In genomic region chr4:4519296-4519898, GRCh38 we compare ENCODE assay signal across 10 cellular contexts. TPM values are rescaled to one million over a fixed set of nuclear protein-coding genes. Genes with fewer than 3 reads are reported as not detected.
A peak's percentile ranks its signal among the peaks of the same experiment; 100 is the strongest.
DNase-seq lines count a peak whose midpoint lies in the region; ATAC-seq, FAIRE-seq and TF ChIP-seq lines count a peak whose summit lies in the region.
"Had no signal": no experiment of that assay in that cellular context is flagged by ENCODE, and none has a peak within 500 bp of the region (broad histone marks: within the 10 kb centered on the region; RNA-seq: fewer than 3 reads in every experiment).

No MANE protein-coding gene starts in this region.

- no peaks in the 10 kb centered on the region for H3F3A ChIP-seq in MM.1S (ENCODE audit: insufficient read depth, low read length)

- H3K9me3 ChIP-seq in MM.1S (replicated peaks; ENCODE audit: insufficient read depth, low read length): no peaks in the 10 kb centered on the region

- H3K79me2 ChIP-seq in MM.1S (ENCODE audit: low read length): peaks cover 88% of the 10 kb centered on the region

- H3K9me3 Mint-ChIP-seq in stimulated activated naive B cell treated with anti-CD40 and anti-IgM and Interleukin-4, amounts not matched to agents 10 μg/mL and 1 μg/mL and 100 μg/mL, for 72 hours: no peaks in the 10 kb centered on the region

- H3K4me1 Mint-ChIP-seq in stimulated activated naive B cell treated with anti-CD40 and anti-IgM and Interleukin-4, amounts not matched to agents 10 μg/mL and 1 μg/mL and 100 μg/mL, for 72 hours: peaks cover 21 to 35% of the 10 kb centered on the region in 2 donors

- H3K9me2 ChIP-seq in MM.1S (replicated peaks; ENCODE audit: insufficient read depth, low read length): no peaks in the 10 kb centered on the region

- peaks cover 3% of the 10 kb centered on the region; the same call in 1 of the 2 replicates for H4K20me1 ChIP-seq in MM.1S (ENCODE audit: insufficient read depth, low read length)

- H3K4me3 ChIP-seq in MM.1S (ENCODE audit: low read length): no peak overlapping the region
- peak overlapping the region in 7 of 59 donors; percentile 1 to 18 (median 10) for H3K4me3 ChIP-seq in dorsolateral prefrontal cortex

- FAIRE-seq in G401.6 (lab: Jason Lieb, UNC): peak; percentile 98

- H3K4me2 ChIP-seq in MM.1S (ENCODE audit: low read depth, low read length): no peak overlapping the region

- no peak for DNase-seq in MM.1S
- no peak for DNase-seq in dorsolateral prefrontal cortex
- DNase-seq in renal cortical epithelial cell (ENCODE audit: low read depth): peak; percentile 36
- no peak for DNase-seq in middle frontal gyrus (ENCODE audit: extremely low spot score, low spot score)
- DNase-seq in NCI-H187 (lab: John Stamatoyannopoulos, UW): no peak
- no peak for DNase-seq in activated CD4-positive, alpha-beta T cell treated with anti-CD3 and anti-CD28 coated beads for 1 hour
- DNase-seq in stimulated activated naive B cell treated with anti-CD40 and anti-IgM and Interleukin-4, amounts not matched to agents 10 μg/mL and 1 μg/mL and 100 μg/mL, for 72 hours: no peak
- DNase-seq: NCI-H1436; stimulated activated CD4-positive, alpha-beta T cell treated with anti-CD3 and anti-CD28 coated beads, Interleukin-4, amount 100 ng/mL, for 4 hours had no signal

- no peak overlapping the region for H3K27ac ChIP-seq in MM.1S (ENCODE audit: low read length)
- peak overlapping the region in 2 of 59 donors; percentile 3 to 29 for H3K27ac ChIP-seq in dorsolateral prefrontal cortex

- H3K27ac Mint-ChIP-seq in stimulated activated naive B cell treated with anti-CD40 and anti-IgM and Interleukin-4, amounts not matched to agents 10 μg/mL and 1 μg/mL and 100 μg/mL, for 72 hours: no peak overlapping the region

- H3K4me1 ChIP-seq in MM.1S (ENCODE audit: low read length): peaks cover 11% of the 10 kb centered on the region

- no peak overlapping the region for H2AFZ ChIP-seq in MM.1S (ENCODE audit: low read length)

- no peaks in the 10 kb centered on the region for H3K27me3 Mint-ChIP-seq in stimulated activated naive B cell treated with anti-CD40 and anti-IgM and Interleukin-4, amounts not matched to agents 10 μg/mL and 1 μg/mL and 100 μg/mL, for 72 hours

- intact Hi-C loops in dorsolateral prefrontal cortex (cut with DNase I): no loop called here

- H3K9ac ChIP-seq in MM.1S (ENCODE audit: low read length): no peak overlapping the region

- no peaks in the 10 kb centered on the region for H3K36me3 ChIP-seq in MM.1S (replicated peaks; ENCODE audit: insufficient read depth, low read length)

- no peak for ATAC-seq in stimulated activated naive B cell treated with anti-CD40 and anti-IgM and Interleukin-4, amounts not matched to agents 10 μg/mL and 1 μg/mL and 100 μg/mL, for 72 hours (replicated peaks)

- no peaks in the 10 kb centered on the region for H3K27me3 ChIP-seq in MM.1S (replicated peaks; ENCODE audit: insufficient read depth, low read length)
- no peaks in the 10 kb centered on the region for H3K27me3 ChIP-seq in dorsolateral prefrontal cortex

- no peak overlapping the region for H3K4me3 Mint-ChIP-seq in stimulated activated naive B cell treated with anti-CD40 and anti-IgM and Interleukin-4, amounts not matched to agents 10 μg/mL and 1 μg/mL and 100 μg/mL, for 72 hours

- TF ChIP-seq CTCF in MM.1S (IDR thresholded peaks at IDR 0.05; ENCODE audit: low read length) (peak; percentile 32), dorsolateral prefrontal cortex (IDR thresholded peaks at IDR 0.05 in 54 of 56, conservative IDR thresholded peaks at IDR 0.05 in 2 of 56; ENCODE audit: low read depth in 1 of 56, partially characterized antibody in 56 of 56) (peak in 51 of 56 donors; percentile 22 to 64 (median 39))

- peaks cover 5% of the 10 kb centered on the region in 2 donors for H3K36me3 Mint-ChIP-seq in stimulated activated naive B cell treated with anti-CD40 and anti-IgM and Interleukin-4, amounts not matched to agents 10 μg/mL and 1 μg/mL and 100 μg/mL, for 72 hours

RNA-seq across cellular contexts. Expression of gene STX18, which starts 22.5 kb away (rescaled TPM):
- total RNA-seq in dorsolateral prefrontal cortex: 10 to 100 TPM; 17.3 to 46.2 (median 31.7) TPM
- total RNA-seq in renal cortical epithelial cell: 27.6 and 31.9 TPM in 2 replicates
